In genomic region chr6:24408719-24409410, GRCh38 we compare ENCODE assay signal across 1 cellular context.
TF ChIP-seq lines count a peak whose summit lies in the region.

No MANE protein-coding gene starts in this region.

TF ChIP-seq in HepG2, 621 proteins besides CTCF, POLR2A, EP300 and RAD21:
- TF ChIP-seq ZBTB44 (CRISPR knock-in tag; IDR thresholded peaks at IDR 0.05) = no peak
- no peak for TF ChIP-seq ZNF496 (CRISPR knock-in tag; IDR thresholded peaks at IDR 0.05; ENCODE audit: insufficient replicate concordance)
- no peak for TF ChIP-seq ZBTB40 (IDR thresholded peaks at IDR 0.05)
- TF ChIP-seq ZBTB40 (CRISPR knock-in tag; IDR thresholded peaks at IDR 0.05) = no peak
- TF ChIP-seq MAFG (CRISPR knock-in tag; IDR thresholded peaks at IDR 0.05) = no peak
- TF ChIP-seq POLR2AphosphoS5 (IDR thresholded peaks at IDR 0.05; ENCODE audit: low read depth, low read length) = no peak
- no peak for TF ChIP-seq SUZ12 (IDR thresholded peaks at IDR 0.05; ENCODE audit: low read depth, low read length)
- TF ChIP-seq ZSCAN31 (CRISPR knock-in tag; IDR thresholded peaks at IDR 0.05; ENCODE audit: low read depth) = no peak
- no peak for TF ChIP-seq RNF219 (CRISPR knock-in tag; IDR thresholded peaks at IDR 0.05)
- TF ChIP-seq U2AF2 (IDR thresholded peaks at IDR 0.05; ENCODE audit: low read depth, low read length) = no peak
- no peak for TF ChIP-seq NCOA5 (CRISPR knock-in tag; IDR thresholded peaks at IDR 0.05)
- TF ChIP-seq ZNF414 (CRISPR knock-in tag; IDR thresholded peaks at IDR 0.05) = no peak
- no peak for TF ChIP-seq TGIF2 (CRISPR knock-in tag; IDR thresholded peaks at IDR 0.05)
- TF ChIP-seq ZNF577 (CRISPR knock-in tag; IDR thresholded peaks at IDR 0.05; ENCODE audit: borderline replicate concordance, low read depth) = no peak
- TF ChIP-seq AGO2 (optimal IDR thresholded peaks at IDR 0.05; ENCODE audit: low read depth, low read length) = no peak
- TF ChIP-seq IRF2 (CRISPR knock-in tag; IDR thresholded peaks at IDR 0.05) = no peak
- TF ChIP-seq KDM2A (CRISPR knock-in tag; IDR thresholded peaks at IDR 0.05; ENCODE audit: borderline replicate concordance, low read depth) = no peak
- TF ChIP-seq KAT8 (CRISPR knock-in tag; IDR thresholded peaks at IDR 0.05) = no peak
